ENCODE assay signal across 8 cellular contexts in the genomic region with DNA sequence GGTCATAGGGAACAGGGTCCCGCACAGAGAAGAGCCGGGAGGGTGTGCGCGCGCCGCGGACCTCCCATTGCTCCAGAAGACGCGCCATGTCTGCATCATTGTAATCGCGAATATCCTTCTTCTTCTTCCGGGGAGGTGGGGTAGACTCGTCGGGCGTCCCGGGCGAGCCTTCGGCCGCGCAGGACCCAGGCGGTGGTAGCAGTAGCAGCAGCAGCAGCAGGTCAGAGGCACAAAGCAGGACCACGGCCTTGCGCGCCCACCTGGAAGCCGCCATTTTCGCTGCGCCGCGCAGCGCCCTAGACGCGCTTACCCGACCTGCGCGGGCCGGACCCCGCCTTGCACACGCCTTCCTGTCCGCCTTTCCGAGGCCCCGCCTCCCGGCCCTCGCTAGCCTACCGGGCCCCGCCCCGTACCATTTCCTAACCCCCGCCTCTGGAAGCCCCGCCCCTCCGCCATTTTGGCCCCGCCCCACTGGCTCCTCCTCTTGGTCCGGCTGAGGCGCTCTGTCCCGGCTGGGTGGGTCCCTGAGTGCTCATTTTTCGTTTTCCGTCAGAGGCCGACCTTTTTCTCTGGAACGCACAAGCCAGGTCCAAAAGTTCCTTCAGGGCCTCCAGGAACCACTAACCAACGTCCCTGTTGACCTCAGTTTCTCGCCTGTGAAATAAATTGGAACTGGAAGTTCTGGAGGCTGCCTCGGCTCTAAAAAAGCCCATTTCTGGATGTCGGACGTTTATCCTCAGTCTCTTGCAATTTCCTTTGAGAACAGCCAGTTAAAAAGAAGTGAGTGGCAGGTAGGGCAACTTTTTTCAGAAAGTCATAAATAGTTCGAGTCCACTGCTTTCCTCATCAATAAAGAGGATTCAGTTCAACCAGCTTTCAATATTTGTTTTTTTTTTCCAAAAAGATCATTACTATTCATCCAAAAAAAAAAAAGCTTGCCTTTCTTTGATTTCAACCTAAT. TPM values are rescaled to one million over a fixed set of nuclear protein-coding genes. Genes with fewer than 3 reads are reported as not detected.
DNase-seq lines count a peak whose midpoint lies in the region; FAIRE-seq and TF ChIP-seq lines count a peak whose summit lies in the region.

A gene (minus strand): TSS at position 302 of the 961 bp plus-strand sequence. CDS start 28 bp downstream, at position 274.

- H3K27me3 ChIP-seq in MM.1S (replicated peaks; ENCODE audit: insufficient read depth, low read length) = no peaks in the 10 kb centered on the region

- H3K9ac ChIP-seq in MM.1S (ENCODE audit: low read length) = peak within 1 kb of the TSS; percentile 90

- H3K4me3 Mint-ChIP-seq in nephron progenitor cell = peak within 1 kb of the TSS; percentile 94
- H3K4me3 Mint-ChIP-seq in stimulated activated naive CD8-positive, alpha-beta T cell treated with anti-CD3 and anti-CD28 coated beads, Interleukin-15, Interleukin-2, amounts not matched to agents 100 ng/mL and 50 ng/mL, for 24 hours = peak within 1 kb of the TSS; percentile 99

- no peaks in the 10 kb centered on the region for H3K9me2 ChIP-seq in MM.1S (replicated peaks; ENCODE audit: insufficient read depth, low read length)

- H3K4me1 ChIP-seq in MM.1S (ENCODE audit: low read length) = peaks cover 24% of the 10 kb centered on the region

- no peaks in the 10 kb centered on the region for H3K9me3 ChIP-seq in MM.1S (replicated peaks; ENCODE audit: insufficient read depth, low read length)

- H3K79me2 ChIP-seq in MM.1S (ENCODE audit: low read length) = peaks cover 48% of the 10 kb centered on the region

- H2AFZ ChIP-seq in MM.1S (ENCODE audit: low read length) = peak within 1 kb of the TSS; percentile 90

- peaks cover 33% of the 10 kb centered on the region for H3K4me1 Mint-ChIP-seq in nephron progenitor cell
- peaks cover 52% of the 10 kb centered on the region for H3K4me1 Mint-ChIP-seq in stimulated activated naive CD8-positive, alpha-beta T cell treated with anti-CD3 and anti-CD28 coated beads, Interleukin-15, Interleukin-2, amounts not matched to agents 100 ng/mL and 50 ng/mL, for 24 hours (ENCODE audit: low read depth)

- FAIRE-seq in G401.6 (lab: Jason Lieb, UNC) = peak; percentile 89

- H3K36me3 Mint-ChIP-seq in nephron progenitor cell (ENCODE audit: low read depth) = peaks cover 11% of the 10 kb centered on the region
- H3K36me3 Mint-ChIP-seq in stimulated activated naive CD8-positive, alpha-beta T cell treated with anti-CD3 and anti-CD28 coated beads, Interleukin-15, Interleukin-2, amounts not matched to agents 100 ng/mL and 50 ng/mL, for 24 hours (ENCODE audit: low read depth) = peaks cover 28% of the 10 kb centered on the region

- peak within 1 kb of the TSS; percentile 69; the same call in 1 of the 2 replicates for H3K27ac ChIP-seq in MM.1S (ENCODE audit: low read length)

- H3F3A ChIP-seq in MM.1S (ENCODE audit: insufficient read depth, low read length) = peaks cover 5% of the 10 kb centered on the region; the same call in 1 of the 2 replicates

- no peaks in the 10 kb centered on the region for H3K9me3 Mint-ChIP-seq in nephron progenitor cell
- no peaks in the 10 kb centered on the region for H3K9me3 Mint-ChIP-seq in stimulated activated naive CD8-positive, alpha-beta T cell treated with anti-CD3 and anti-CD28 coated beads, Interleukin-15, Interleukin-2, amounts not matched to agents 100 ng/mL and 50 ng/mL, for 24 hours

- H3K4me2 ChIP-seq in MM.1S (ENCODE audit: low read depth, low read length) = peak within 1 kb of the TSS; percentile 96

- no peak for TF ChIP-seq CTCF in MM.1S (IDR thresholded peaks at IDR 0.05; ENCODE audit: low read length)
- TF ChIP-seq CTCF in fibroblast of the aortic adventitia (IDR thresholded peaks at IDR 0.05; ENCODE audit: insufficient read depth, low read length) = no peak
- no peak for TF ChIP-seq CTCF in nephron progenitor cell (IDR thresholded peaks at IDR 0.05)

- no peaks in the 10 kb centered on the region for H3K36me3 ChIP-seq in MM.1S (replicated peaks; ENCODE audit: insufficient read depth, low read length)

- H3K4me3 ChIP-seq in MM.1S (ENCODE audit: low read length) (peak within 1 kb of the TSS; percentile 97), fibroblast of the aortic adventitia (ENCODE audit: low read depth, low read length) (peak within 1 kb of the TSS; percentile 97)

- H3K27me3 Mint-ChIP-seq in nephron progenitor cell (ENCODE audit: low read depth, poor library complexity) = peaks cover 4% of the 10 kb centered on the region
- H3K27me3 Mint-ChIP-seq in stimulated activated naive CD8-positive, alpha-beta T cell treated with anti-CD3 and anti-CD28 coated beads, Interleukin-15, Interleukin-2, amounts not matched to agents 100 ng/mL and 50 ng/mL, for 24 hours = no peaks in the 10 kb centered on the region

- H3K27ac Mint-ChIP-seq in nephron progenitor cell = peak within 1 kb of the TSS; percentile 97
- H3K27ac Mint-ChIP-seq in stimulated activated naive CD8-positive, alpha-beta T cell treated with anti-CD3 and anti-CD28 coated beads, Interleukin-15, Interleukin-2, amounts not matched to agents 100 ng/mL and 50 ng/mL, for 24 hours = peak within 1 kb of the TSS; percentile 98

- H4K20me1 ChIP-seq in MM.1S (ENCODE audit: insufficient read depth, low read length) = no peaks in the 10 kb centered on the region

- DNase-seq in HCEC 1CT (peak; percentile 96), MM.1S (peak; percentile 96), SHP77 treated with DMSO at 0.1 percent for 48 hours (lab: John Stamatoyannopoulos, UW) (peak; percentile 73), fibroblast of the aortic adventitia (ENCODE audit: low read depth) (peak; percentile 95), nephron progenitor cell (peak; percentile 99)
- DNase-seq in activated effector memory CD4-positive, alpha-beta T cell treated with anti-CD3 and anti-CD28 coated beads, Interleukin-2, amount 50 U/mL, for 16 hours = peak; percentile 98

RNA-seq across cellular contexts. Expression of the gene that starts here (rescaled TPM):
- total RNA-seq in fibroblast of the aortic adventitia (ENCODE audit: low replicate concordance) = 18.9 and 25.8 TPM in 2 replicates

Comparison
In these comparisons a context has a peak if more than half of its experiments do, and no peak if none do; other contexts are left out.
1. Peak in every context shown above with its lines: DNase-seq, H3K4me3 ChIP-seq and H3K27ac ChIP-seq.